Comparison of ENCODE assay signal across 8 cellular contexts in genomic region chr15:67520276-67520975, GRCh38. TPM values are rescaled to one million over a fixed set of nuclear protein-coding genes. Genes with fewer than 3 reads are reported as not detected.
DNase-seq lines count a peak whose midpoint lies in the region; ATAC-seq, FAIRE-seq and TF ChIP-seq lines count a peak whose summit lies in the region.

No MANE protein-coding gene starts in this region.

- no peak overlapping the region for H3K14ac ChIP-seq in trophoblast cell (ENCODE audit: low read length)

- peak overlapping the region; percentile 90 for H3K27ac Mint-ChIP-seq in activated naive CD4-positive, alpha-beta T cell treated with anti-CD3 and anti-CD28 coated beads, Interleukin-2, amount 50 U/mL, for 24 hours

- H3K79me1 ChIP-seq in trophoblast cell (ENCODE audit: low read length): peaks cover 10% of the 10 kb centered on the region

- H2AK5ac ChIP-seq in trophoblast cell (ENCODE audit: low read length): no peak overlapping the region

- H3K9me3 ChIP-seq in SK-N-MC (ENCODE audit: low read depth, low read length) (no peaks in the 10 kb centered on the region; the same call in 1 of the 2 replicates), trophoblast cell (ENCODE audit: insufficient read depth, low read depth, low read length) (no peaks in the 10 kb centered on the region)

- no peak for FAIRE-seq in RCC 7860 (lab: Jason Lieb, UNC)

- H3K4me1 Mint-ChIP-seq in activated naive CD4-positive, alpha-beta T cell treated with anti-CD3 and anti-CD28 coated beads, Interleukin-2, amount 50 U/mL, for 24 hours: peaks cover 26% of the 10 kb centered on the region

- DNase-seq in activated naive CD4-positive, alpha-beta T cell (lab: John Stamatoyannopoulos, UW): no peak
- DNase-seq in SK-N-MC (ENCODE audit: low read depth, low spot score) (no peak), fibroblast of mammary gland (ENCODE audit: low read depth) (peak; percentile 29), trophoblast cell (no peak), ureter (ENCODE audit: low spot score) (no peak), RCC 7860 (ENCODE audit: low spot score) (no peak)

- H2BK120ac ChIP-seq in trophoblast cell (ENCODE audit: insufficient read depth, low read length, poor library complexity): no peak overlapping the region

- no peaks in the 10 kb centered on the region for H3K9me3 Mint-ChIP-seq in activated naive CD4-positive, alpha-beta T cell treated with anti-CD3 and anti-CD28 coated beads, Interleukin-2, amount 50 U/mL, for 24 hours

- ATAC-seq in HG03442 (IDR thresholded peaks at IDR 0.05; ENCODE audit: unreplicated experiment): no peak

- H3K9ac ChIP-seq in SK-N-MC (ENCODE audit: insufficient read length) (no peak overlapping the region), trophoblast cell (ENCODE audit: low read length) (peak overlapping the region; percentile 34)

- peak overlapping the region; percentile 94 for H3K4me3 ChIP-seq in SK-N-MC
- peak overlapping the region; percentile 75 for H3K4me3 ChIP-seq in fibroblast of mammary gland (ENCODE audit: control insufficient read depth, low read depth, low read length)
- peak overlapping the region; percentile 48 for H3K4me3 ChIP-seq in trophoblast cell (ENCODE audit: low read depth, low read length)

- no CpG with 5 or more reads among the region's 22 CpGs for WGBS in trophoblast cell (ENCODE audit: extremely low coverage, insufficient coverage, insufficient read length)

- H2BK5ac ChIP-seq in trophoblast cell (ENCODE audit: low read depth, low read length, poor library complexity): no peak overlapping the region

- H2AFZ ChIP-seq in trophoblast cell (ENCODE audit: insufficient read depth, low read length, poor library complexity): peak overlapping the region; percentile 97

- H4K12ac ChIP-seq in trophoblast cell (ENCODE audit: low read depth, low read length): peak overlapping the region; percentile 8

- H3K36me3 ChIP-seq in SK-N-MC (ENCODE audit: insufficient read depth, low read length): no peaks in the 10 kb centered on the region
- H3K36me3 ChIP-seq in trophoblast cell (ENCODE audit: control insufficient read depth in 1 of 2, insufficient read depth in 2 of 2, low read length in 2 of 2): no peaks in the 10 kb centered on the region

- H3K4me3 Mint-ChIP-seq in activated naive CD4-positive, alpha-beta T cell treated with anti-CD3 and anti-CD28 coated beads, Interleukin-2, amount 50 U/mL, for 24 hours: peak overlapping the region; percentile 88

- H3K27ac ChIP-seq in SK-N-MC: no peak overlapping the region
- H3K27ac ChIP-seq in trophoblast cell (ENCODE audit: low read depth, low read length): peak overlapping the region; percentile 1

- peaks cover 0 to 3% of the 10 kb centered on the region in 2 experiments for H3K4me1 ChIP-seq in trophoblast cell (ENCODE audit: control insufficient read depth in 1 of 2, insufficient read depth in 2 of 2, low read length in 2 of 2)

- H3K36me3 Mint-ChIP-seq in activated naive CD4-positive, alpha-beta T cell treated with anti-CD3 and anti-CD28 coated beads, Interleukin-2, amount 50 U/mL, for 24 hours: no peaks in the 10 kb centered on the region

- peak overlapping the region; percentile 68 for H3K4me2 ChIP-seq in trophoblast cell (ENCODE audit: low read length)

- no peaks in the 10 kb centered on the region for H3K27me3 Mint-ChIP-seq in activated naive CD4-positive, alpha-beta T cell treated with anti-CD3 and anti-CD28 coated beads, Interleukin-2, amount 50 U/mL, for 24 hours

- H3K4ac ChIP-seq in trophoblast cell (ENCODE audit: low read depth, low read length): peak overlapping the region; percentile 16

- peak overlapping the region; percentile 15 for H4K91ac ChIP-seq in trophoblast cell (ENCODE audit: low read depth, low read length)

- H2BK12ac ChIP-seq in trophoblast cell (ENCODE audit: low read length): no peak overlapping the region

- peak overlapping the region; percentile 25 for H3K18ac ChIP-seq in trophoblast cell (ENCODE audit: low read length)

- no peak overlapping the region for H3K23ac ChIP-seq in trophoblast cell (ENCODE audit: low read length)

- no peak for TF ChIP-seq CTCF in fibroblast of mammary gland (conservative IDR thresholded peaks at IDR 0.05; ENCODE audit: control insufficient read depth, insufficient read depth, low read depth, low read length)

- peak overlapping the region; percentile 99 for H4K8ac ChIP-seq in trophoblast cell (ENCODE audit: low read depth, low read length)

- no peaks in the 10 kb centered on the region for H3K27me3 ChIP-seq in trophoblast cell (ENCODE audit: insufficient read depth, low read length)

- H3K79me2 ChIP-seq in trophoblast cell (ENCODE audit: control insufficient read depth, insufficient read depth, low read length, poor library complexity): peaks cover 7% of the 10 kb centered on the region

RNA-seq across cellular contexts. Expression of gene C15orf61, which starts 0.5 kb away (rescaled TPM):
- polyA plus RNA-seq in trophoblast cell (2013): 3.0 and 4.2 TPM in 2 replicates
- total RNA-seq in ureter: 4.2 TPM

RNA-seq across cellular contexts. Expression of gene MAP2K5, which starts 22.1 kb away (rescaled TPM):
- 9.7 and 10.7 TPM in 2 replicates for polyA plus RNA-seq in trophoblast cell (2013)
- total RNA-seq in ureter: 31.1 TPM
